10 cellular contexts compared by ENCODE assay signal in genomic region chr17:50347894-50348291, GRCh38. TPM values are rescaled to one million over a fixed set of nuclear protein-coding genes. Genes with fewer than 3 reads are reported as not detected.
DNase-seq lines count a peak whose midpoint lies in the region; ATAC-seq and TF ChIP-seq lines count a peak whose summit lies in the region.
"Had no signal": no experiment of that assay in that cellular context is flagged by ENCODE, and none has a peak within 500 bp of the region (broad histone marks: within the 10 kb centered on the region; RNA-seq: fewer than 3 reads in every experiment).

No MANE protein-coding gene starts in this region.

- DNase-seq in activated T-cell treated with anti-CD3 and anti-CD28 coated beads, Interleukin-2, amount 50 U/mL, for 24 hours: no peak
- DNase-seq in activated T-cell treated with anti-CD3 and anti-CD28 coated beads, Interleukin-2, amount 50 U/mL, for 1 hour: no peak
- no peak for DNase-seq in T-helper 17 cell
- no peak for DNase-seq in foreskin fibroblast
- no peak for DNase-seq in stimulated activated effector memory CD8-positive, alpha-beta T cell treated with anti-CD3 and anti-CD28 coated beads, Interleukin-12 subunit alpha, Interleukin-12 subunit beta, amount 100 ng/mL, for 72 hours (ENCODE audit: low spot score in 2 of 2)
- no peak for DNase-seq in NCI-H187 treated with DMSO at 0.1 percent for 48 hours (lab: John Stamatoyannopoulos, UW)
- no peak for DNase-seq in amygdala (lab: John Stamatoyannopoulos, UW)
- DNase-seq: BE2C had no signal

- peak overlapping the region; percentile 88 to 92 for H3K4me3 ChIP-seq in foreskin fibroblast (ENCODE audit: low read depth in 1 of 2, low read length in 2 of 2)

- ATAC-seq in T-helper 17 cell (no peak), GM18858 (IDR thresholded peaks at IDR 0.05; ENCODE audit: unreplicated experiment) (no peak)
- ATAC-seq in stimulated activated effector memory CD8-positive, alpha-beta T cell treated with anti-CD3 and anti-CD28 coated beads, Interleukin-12 subunit alpha, Interleukin-12 subunit beta, amount 100 ng/mL, for 72 hours: no peak

- peaks cover 23% of the 10 kb centered on the region for H3K36me3 Mint-ChIP-seq in activated T-cell treated with anti-CD3 and anti-CD28 coated beads, Interleukin-2, amount 50 U/mL, for 24 hours (ENCODE audit: low read depth)
- peaks cover 4% of the 10 kb centered on the region for H3K36me3 Mint-ChIP-seq in T-helper 17 cell (ENCODE audit: low read depth)
- H3K36me3 Mint-ChIP-seq in stimulated activated effector memory CD8-positive, alpha-beta T cell treated with anti-CD3 and anti-CD28 coated beads, Interleukin-12 subunit alpha, Interleukin-12 subunit beta, amount 100 ng/mL, for 72 hours: peaks cover 31% of the 10 kb centered on the region

- H3K9me3 Mint-ChIP-seq in activated T-cell treated with anti-CD3 and anti-CD28 coated beads, Interleukin-2, amount 50 U/mL, for 24 hours: no peaks in the 10 kb centered on the region
- no peaks in the 10 kb centered on the region for H3K9me3 Mint-ChIP-seq in stimulated activated effector memory CD8-positive, alpha-beta T cell treated with anti-CD3 and anti-CD28 coated beads, Interleukin-12 subunit alpha, Interleukin-12 subunit beta, amount 100 ng/mL, for 72 hours
- H3K9me3 Mint-ChIP-seq: dendritic cell treated with granulocyte-macrophage colony-stimulating factor and Interleukin-4, amounts not matched to agents 40 ng/mL and 50 ng/mL, for 4 days had no signal

- H3K9me3 ChIP-seq in T-helper 17 cell (ENCODE audit: control insufficient read depth, low read length, poor library complexity, severe bottlenecking): no peaks in the 10 kb centered on the region
- H3K9me3 ChIP-seq: BE2C had no signal

- no peaks in the 10 kb centered on the region for H3K27me3 Mint-ChIP-seq in activated T-cell treated with anti-CD3 and anti-CD28 coated beads, Interleukin-2, amount 50 U/mL, for 24 hours
- no peaks in the 10 kb centered on the region for H3K27me3 Mint-ChIP-seq in T-helper 17 cell

- peak overlapping the region; percentile 94 for H3K4me3 Mint-ChIP-seq in activated T-cell treated with anti-CD3 and anti-CD28 coated beads, Interleukin-2, amount 50 U/mL, for 24 hours
- H3K4me3 Mint-ChIP-seq in T-helper 17 cell: peak overlapping the region; percentile 70
- H3K4me3 Mint-ChIP-seq in stimulated activated effector memory CD8-positive, alpha-beta T cell treated with anti-CD3 and anti-CD28 coated beads, Interleukin-12 subunit alpha, Interleukin-12 subunit beta, amount 100 ng/mL, for 72 hours: peak overlapping the region; percentile 90

- H3K27ac Mint-ChIP-seq in activated T-cell treated with anti-CD3 and anti-CD28 coated beads, Interleukin-2, amount 50 U/mL, for 24 hours: peak overlapping the region; percentile 70
- peak overlapping the region; percentile 84 for H3K27ac Mint-ChIP-seq in T-helper 17 cell
- H3K27ac Mint-ChIP-seq in stimulated activated effector memory CD8-positive, alpha-beta T cell treated with anti-CD3 and anti-CD28 coated beads, Interleukin-12 subunit alpha, Interleukin-12 subunit beta, amount 100 ng/mL, for 72 hours: peak overlapping the region; percentile 96
- H3K27ac Mint-ChIP-seq: dendritic cell treated with granulocyte-macrophage colony-stimulating factor and Interleukin-4, amounts not matched to agents 40 ng/mL and 50 ng/mL, for 4 days had no signal

- H3K4me1 Mint-ChIP-seq in activated T-cell treated with anti-CD3 and anti-CD28 coated beads, Interleukin-2, amount 50 U/mL, for 24 hours (ENCODE audit: low read depth): peaks cover 48% of the 10 kb centered on the region
- H3K4me1 Mint-ChIP-seq in T-helper 17 cell: peaks cover 29% of the 10 kb centered on the region
- peaks cover 67% of the 10 kb centered on the region for H3K4me1 Mint-ChIP-seq in stimulated activated effector memory CD8-positive, alpha-beta T cell treated with anti-CD3 and anti-CD28 coated beads, Interleukin-12 subunit alpha, Interleukin-12 subunit beta, amount 100 ng/mL, for 72 hours

- no peak for TF ChIP-seq CTCF in foreskin fibroblast (IDR thresholded peaks at IDR 0.05; ENCODE audit: low read depth, low read length)

RNA-seq across cellular contexts. Expression of gene XYLT2, which starts 2.0 kb away (rescaled TPM):
- 10 to 100 TPM; 19.2 to 20.4 TPM for total RNA-seq in T-helper 17 cell

RNA-seq across cellular contexts. Expression of gene MRPL27, which starts 25.1 kb away (rescaled TPM):
- 10 to 100 TPM; 29.4 to 37.0 TPM for total RNA-seq in T-helper 17 cell

RNA-seq across cellular contexts. Expression of gene EME1, which starts 25.1 kb away (rescaled TPM):
- total RNA-seq in T-helper 17 cell: 1 to 10 TPM in 1 of 2 donors, under 1 TPM in 1; 0.55 to 1.3 TPM

RNA-seq across cellular contexts. Expression of gene LRRC59, which starts 49.4 kb away (rescaled TPM):
- 10 to 100 TPM; 45.2 to 51.9 TPM for total RNA-seq in T-helper 17 cell
